ENCODE assay signal across 16 cellular contexts in genomic region chr1:94697839-94698238, GRCh38.
A peak's percentile ranks its signal among the peaks of the same experiment; 100 is the strongest.
DNase-seq lines count a peak whose midpoint lies in the region; ATAC-seq and TF ChIP-seq lines count a peak whose summit lies in the region.
"Had no signal": no experiment of that assay in that cellular context is flagged by ENCODE, and none has a peak within 500 bp of the region (broad histone marks: within the 10 kb centered on the region; RNA-seq: fewer than 3 reads in every experiment).

No MANE protein-coding gene starts in this region.

- DNase-seq in NCI-H2107 treated with DMSO at 0.1 percent for 48 hours (lab: John Stamatoyannopoulos, UW; ENCODE audit: unreplicated experiment), result peak; percentile 22
- no peak for DNase-seq in NCI-H2107 (lab: John Stamatoyannopoulos, UW)
- DNase-seq in NCI-H2196 (lab: John Stamatoyannopoulos, UW; ENCODE audit: unreplicated experiment), result peak; percentile 30
- DNase-seq in endodermal cell, result peak; percentile 51
- DNase-seq in trophoblast cell, result no peak
- DNase-seq in activated CD4-positive, alpha-beta T cell treated with anti-CD3 and anti-CD28 coated beads, Interleukin-2, amount 50 U/mL, for 48 hours, result no peak
- DNase-seq: activated effector memory CD4-positive, alpha-beta T cell treated with anti-CD3 and anti-CD28 coated beads, Interleukin-2, amount 50 U/mL, for 16 hours; colonic mucosa; erythroblast; SK-N-SH had no signal

- H3K27ac Mint-ChIP-seq in endodermal cell, result peak overlapping the region; percentile 94

- no peak overlapping the region for H2BK12ac ChIP-seq in trophoblast cell (ENCODE audit: low read length)

- no peak overlapping the region for H3K4me2 ChIP-seq in trophoblast cell (ENCODE audit: low read length)

- no peak overlapping the region for H4K91ac ChIP-seq in trophoblast cell (ENCODE audit: low read depth, low read length)

- ATAC-seq in GM21526 (IDR thresholded peaks at IDR 0.05; ENCODE audit: low FRiP score, unreplicated experiment) (no peak), GM21786 (IDR thresholded peaks at IDR 0.05; ENCODE audit: unreplicated experiment) (no peak)

- H3K4me1 ChIP-seq in endodermal cell (ENCODE audit: control insufficient read depth, insufficient read depth, low read length) (peaks cover 22% of the 10 kb centered on the region), trophoblast cell (ENCODE audit: control insufficient read depth in 1 of 2, insufficient read depth in 2 of 2, low read length in 2 of 2) (peaks cover 0 to 5% of the 10 kb centered on the region in 2 experiments)
- H3K4me1 ChIP-seq: ascending aorta, colonic mucosa had no signal

- TF ChIP-seq CTCF in endodermal cell (conservative IDR thresholded peaks at IDR 0.05), result no peak

- H3K79me1 ChIP-seq in trophoblast cell (ENCODE audit: low read length), result peaks cover 3% of the 10 kb centered on the region

- H2AFZ ChIP-seq in trophoblast cell (ENCODE audit: insufficient read depth, low read length, poor library complexity), result no peak overlapping the region

- no peak overlapping the region for H4K12ac ChIP-seq in trophoblast cell (ENCODE audit: low read depth, low read length)

- H3K9me3 ChIP-seq in endodermal cell (ENCODE audit: control insufficient read depth, low read length) (peaks cover 9% of the 10 kb centered on the region), trophoblast cell (ENCODE audit: insufficient read depth, low read depth, low read length) (no peaks in the 10 kb centered on the region)
- H3K9me3 ChIP-seq: ascending aorta, colonic mucosa, SK-N-SH, thoracic aorta had no signal

- H2AK5ac ChIP-seq in trophoblast cell (ENCODE audit: low read length), result no peak overlapping the region

- no peaks in the 10 kb centered on the region for H3K36me3 Mint-ChIP-seq in endodermal cell (ENCODE audit: low read depth)

- H3K36me3 ChIP-seq in endodermal cell (ENCODE audit: control insufficient read depth, insufficient read depth, low read length) (no peaks in the 10 kb centered on the region), trophoblast cell (ENCODE audit: control insufficient read depth in 1 of 2, insufficient read depth in 2 of 2, low read length in 2 of 2) (no peaks in the 10 kb centered on the region)
- H3K36me3 ChIP-seq: ascending aorta, colonic mucosa, thoracic aorta had no signal

- H2BK5ac ChIP-seq in trophoblast cell (ENCODE audit: low read depth, low read length, poor library complexity), result no peak overlapping the region

- no peaks in the 10 kb centered on the region for H3K27me3 Mint-ChIP-seq in endodermal cell (ENCODE audit: insufficient read depth)

- no peak overlapping the region for H4K8ac ChIP-seq in trophoblast cell (ENCODE audit: low read depth, low read length)

- peak overlapping the region; percentile 39 for H3K4me3 ChIP-seq in endodermal cell (ENCODE audit: low read length)
- H3K4me3 ChIP-seq in trophoblast cell (ENCODE audit: low read depth, low read length), result no peak overlapping the region
- H3K4me3 ChIP-seq: ascending aorta, colonic mucosa, thoracic aorta had no signal

- H3K14ac ChIP-seq in trophoblast cell (ENCODE audit: low read length), result no peak overlapping the region

- H3K27ac ChIP-seq in endodermal cell (ENCODE audit: low read depth, low read length) (peak overlapping the region; percentile 7), trophoblast cell (ENCODE audit: low read depth, low read length) (no peak overlapping the region)
- H3K27ac ChIP-seq: 22Rv1, ascending aorta, colonic mucosa, thoracic aorta, VCaP had no signal

- H3K4me3 Mint-ChIP-seq in endodermal cell, result peak overlapping the region; percentile 27

- H2BK120ac ChIP-seq in trophoblast cell (ENCODE audit: insufficient read depth, low read length, poor library complexity), result no peak overlapping the region

- H3K9me3 Mint-ChIP-seq in endodermal cell, result peaks cover 5% of the 10 kb centered on the region

- peak overlapping the region; percentile 50 for H3K9ac ChIP-seq in endodermal cell (ENCODE audit: extremely low read depth, low read length, poor library complexity, severe bottlenecking)
- no peak overlapping the region for H3K9ac ChIP-seq in trophoblast cell (ENCODE audit: low read length)
- H3K9ac ChIP-seq: SK-N-SH had no signal

- H3K27me3 ChIP-seq in endodermal cell (ENCODE audit: control insufficient read depth, insufficient read depth, low read length, poor library complexity, severe bottlenecking) (no peaks in the 10 kb centered on the region), trophoblast cell (ENCODE audit: insufficient read depth, low read length) (no peaks in the 10 kb centered on the region)
- H3K27me3 ChIP-seq: ascending aorta, colonic mucosa had no signal

- H3K23ac ChIP-seq in trophoblast cell (ENCODE audit: low read length), result no peak overlapping the region

- H3K4ac ChIP-seq in trophoblast cell (ENCODE audit: low read depth, low read length), result no peak overlapping the region

- 13% methylated on average over 3 of the region's 5 CpGs; no CpG with 5 or more reads in 1 of the 2 experiments for WGBS in endodermal cell (ENCODE audit: insufficient coverage in 1 of 2, insufficient read length in 1 of 2), 2 experiments
- WGBS in trophoblast cell (ENCODE audit: extremely low coverage, insufficient coverage, insufficient read length), result no CpG with 5 or more reads among the region's 5 CpGs

- peaks cover 68% of the 10 kb centered on the region for H3K4me1 Mint-ChIP-seq in endodermal cell

- H3K18ac ChIP-seq in trophoblast cell (ENCODE audit: low read length), result no peak overlapping the region

- no peaks in the 10 kb centered on the region for H3K79me2 ChIP-seq in trophoblast cell (ENCODE audit: control insufficient read depth, insufficient read depth, low read length, poor library complexity)

Comparison
In these comparisons a context has a peak if more than half of its experiments do, and no peak if none do; other contexts are left out.
1. DNase-seq: peak in NCI-H2107 treated with DMSO at 0.1 percent for 48 hours (single experiment), NCI-H2196 (single experiment) and endodermal cell (single experiment); none in NCI-H2107 (single experiment), trophoblast cell (0 of 2) and activated CD4-positive, alpha-beta T cell treated with anti-CD3 and anti-CD28 coated beads, Interleukin-2, amount 50 U/mL, for 48 hours (0 of 2).